ENCODE assay signal across 8 cellular contexts in the genomic region with DNA sequence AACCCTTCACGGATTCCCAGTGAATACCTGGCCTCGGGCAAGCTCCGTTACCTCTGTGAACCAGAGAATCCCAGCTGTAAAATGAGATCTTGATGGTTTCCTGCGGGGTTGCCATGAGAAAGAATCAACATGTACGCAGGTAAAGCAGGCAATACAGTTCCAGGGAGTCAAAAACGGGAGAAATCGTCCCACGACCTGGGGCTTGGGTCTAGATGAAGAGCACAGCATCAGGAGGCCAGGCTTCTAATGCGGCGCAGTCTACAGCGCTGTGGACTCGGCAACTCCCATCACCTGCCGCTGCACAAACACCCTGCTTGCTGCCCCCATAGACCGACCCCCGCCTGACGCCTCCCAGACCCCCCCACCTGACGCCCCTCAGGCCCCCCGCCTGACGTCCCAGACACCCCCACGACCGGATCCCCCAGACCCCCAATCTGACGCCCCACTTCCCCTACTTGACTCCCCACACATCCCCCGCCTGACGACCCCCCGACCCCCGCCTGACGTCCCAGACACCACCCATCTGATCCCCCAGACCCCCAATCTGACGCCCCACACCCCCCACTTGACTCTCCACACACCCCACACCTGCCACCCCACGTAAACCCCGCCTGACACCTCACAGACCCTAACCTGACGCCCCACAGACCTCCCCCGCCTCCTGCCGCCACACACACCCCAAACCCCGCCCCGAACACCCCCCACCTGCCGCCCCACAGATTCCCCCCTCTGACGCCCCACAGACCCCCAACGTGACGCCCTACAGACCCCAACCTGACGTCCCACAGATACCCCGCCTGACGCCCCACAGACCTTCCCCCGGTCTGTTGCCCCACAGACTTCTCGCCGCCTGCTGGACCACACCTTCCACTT. TPM values are rescaled to one million over a fixed set of nuclear protein-coding genes. Genes with fewer than 3 reads are reported as not detected.
A peak's percentile ranks its signal among the peaks of the same experiment; 100 is the strongest.
DNase-seq lines count a peak whose midpoint lies in the region; ATAC-seq and TF ChIP-seq lines count a peak whose summit lies in the region.

No MANE protein-coding gene starts in this region.

- no peak overlapping the region for H2BK5ac ChIP-seq in mesenchymal stem cell (ENCODE audit: low read depth, low read length, poor library complexity, severe bottlenecking)

- peaks cover 30% of the 10 kb centered on the region for H3K36me3 Mint-ChIP-seq in dendritic cell treated with granulocyte-macrophage colony-stimulating factor and Interleukin-4, amounts not matched to agents 40 ng/mL and 50 ng/mL, for 4 days (ENCODE audit: low read depth)

- peak overlapping the region in 1 of 2 experiments; percentile 67 for H3K23ac ChIP-seq in mesenchymal stem cell (ENCODE audit: low read length in 2 of 2)

- TF ChIP-seq CTCF in GM12865 (IDR thresholded peaks at IDR 0.05; ENCODE audit: insufficient read depth, low read depth, low read length, missing control alignments) (no peak), vagina (IDR thresholded peaks at IDR 0.05) (no peak)

- H2BK15ac ChIP-seq in mesenchymal stem cell (ENCODE audit: low read depth, poor library complexity, severe bottlenecking) = no peak overlapping the region

- H3K9me3 ChIP-seq in mesenchymal stem cell (ENCODE audit: control insufficient read depth, low read length) (no peaks in the 10 kb centered on the region), vagina (no peaks in the 10 kb centered on the region)

- peak overlapping the region; percentile 80 for H3K9ac ChIP-seq in mesenchymal stem cell (ENCODE audit: low read length)

- H3K4me3 ChIP-seq in GM12865 (ENCODE audit: low read depth, low read length) (peak overlapping the region; percentile 53), mesenchymal stem cell (ENCODE audit: insufficient read depth in 1 of 2, low read depth in 1 of 2, low read length in 2 of 2) (peak overlapping the region; percentile 78 to 81), vagina (peak overlapping the region; percentile 43 to 46)

- no peak overlapping the region for H4K91ac ChIP-seq in mesenchymal stem cell (ENCODE audit: low read length)

- peak overlapping the region in 1 of 2 experiments; percentile 67 for H3K18ac ChIP-seq in mesenchymal stem cell (ENCODE audit: low read depth in 1 of 2, low read length in 2 of 2)

- ATAC-seq in HG03280 (IDR thresholded peaks at IDR 0.05; ENCODE audit: unreplicated experiment) = no peak

- H3K4me3 Mint-ChIP-seq in dendritic cell treated with granulocyte-macrophage colony-stimulating factor and Interleukin-4, amounts not matched to agents 40 ng/mL and 50 ng/mL, for 4 days = peak overlapping the region; percentile 65

- H3K79me1 ChIP-seq in mesenchymal stem cell (replicated peaks; ENCODE audit: low read length, poor library complexity, severe bottlenecking) = peaks cover 14% of the 10 kb centered on the region

- no peak overlapping the region for H3K14ac ChIP-seq in mesenchymal stem cell (ENCODE audit: low read length in 2 of 2)

- 10% methylated on average over 22 of the region's 45 CpGs for WGBS in mesenchymal stem cell

- no peak overlapping the region for H3K4ac ChIP-seq in mesenchymal stem cell (ENCODE audit: low read depth in 1 of 2, low read length in 2 of 2)

- no peak for TF ChIP-seq POLR2A in vagina (IDR thresholded peaks at IDR 0.05)

- H3K36me3 ChIP-seq in mesenchymal stem cell (ENCODE audit: control insufficient read depth in 1 of 2, insufficient read depth in 2 of 2, low read depth in 1 of 2, low read length in 2 of 2) = peaks cover 0 to 16% of the 10 kb centered on the region in 2 experiments
- H3K36me3 ChIP-seq in vagina = peaks cover 0 to 7% of the 10 kb centered on the region in 2 donors

- H3K4me1 Mint-ChIP-seq in dendritic cell treated with granulocyte-macrophage colony-stimulating factor and Interleukin-4, amounts not matched to agents 40 ng/mL and 50 ng/mL, for 4 days (ENCODE audit: low read depth) = peaks cover 23% of the 10 kb centered on the region

- H3K9me3 Mint-ChIP-seq in dendritic cell treated with granulocyte-macrophage colony-stimulating factor and Interleukin-4, amounts not matched to agents 40 ng/mL and 50 ng/mL, for 4 days = peaks cover 4% of the 10 kb centered on the region

- H3K4me1 ChIP-seq in mesenchymal stem cell (ENCODE audit: control insufficient read depth, insufficient read depth, low read depth, low read length) (peaks cover 11% of the 10 kb centered on the region), vagina (peaks cover 38% of the 10 kb centered on the region)

- no peak overlapping the region for H2AK5ac ChIP-seq in mesenchymal stem cell (ENCODE audit: low read length, severe bottlenecking)

- peak overlapping the region; percentile 51 for H4K8ac ChIP-seq in mesenchymal stem cell (ENCODE audit: low read length)

- peak overlapping the region; percentile 59 for H3K27ac Mint-ChIP-seq in dendritic cell treated with granulocyte-macrophage colony-stimulating factor and Interleukin-4, amounts not matched to agents 40 ng/mL and 50 ng/mL, for 4 days

- intact Hi-C loops in dendritic cell treated with granulocyte-macrophage colony-stimulating factor and Interleukin-4, amounts not matched to agents 40 ng/mL and 50 ng/mL, for 4 days (cut with micrococcal nuclease) = loop anchor here (5.0 to 10.0 kb wide), 2 partner anchors 53 to 1570 kb away; a partner anchor contains a TSS
- intact Hi-C loops in vagina (cut with DNase I) = no loop called here

- H3K27me3 ChIP-seq in mesenchymal stem cell (ENCODE audit: control insufficient read depth in 1 of 2, insufficient read depth in 1 of 2, low read length in 2 of 2) = no peaks in the 10 kb centered on the region
- H3K27me3 ChIP-seq in vagina = no peaks in the 10 kb centered on the region

- peak overlapping the region; percentile 20 for H2AFZ ChIP-seq in mesenchymal stem cell (ENCODE audit: low read depth, low read length)

- no peak overlapping the region for H2BK12ac ChIP-seq in mesenchymal stem cell (ENCODE audit: low read length in 2 of 2)

- peak overlapping the region; percentile 50 for H2BK120ac ChIP-seq in mesenchymal stem cell (ENCODE audit: low read depth, low read length)

- DNase-seq in GM12865 (ENCODE audit: low read depth) (peak; percentile 13), NCI-H69 (lab: John Stamatoyannopoulos, UW) (peak; percentile 71), mesenchymal stem cell (peak; percentile 18), vagina (ENCODE audit: extremely low spot score in 2 of 2) (no peak), NCI-H446 treated with DMSO at 0.1 percent for 48 hours (lab: John Stamatoyannopoulos, UW) (no peak)
- DNase-seq in stimulated activated CD4-positive, alpha-beta T cell treated with anti-CD3 and anti-CD28 coated beads, Interleukin-4, amount 100 ng/mL, for 1 hour = no peak

- no peaks in the 10 kb centered on the region for H3K27me3 Mint-ChIP-seq in dendritic cell treated with granulocyte-macrophage colony-stimulating factor and Interleukin-4, amounts not matched to agents 40 ng/mL and 50 ng/mL, for 4 days

- peak overlapping the region; percentile 57 for H3K4me2 ChIP-seq in mesenchymal stem cell (ENCODE audit: low read length, poor library complexity, severe bottlenecking)

- no peak overlapping the region for H3K27ac ChIP-seq in mesenchymal stem cell (ENCODE audit: low read length, poor library complexity, severe bottlenecking)
- no peak overlapping the region for H3K27ac ChIP-seq in vagina

RNA-seq across cellular contexts. Expression of a gene that starts 0.6 kb away (rescaled TPM):
- polyA plus RNA-seq in mesenchymal stem cell (2013, experiment 1 of 2) = 10.1 TPM
- 10.9 TPM for polyA plus RNA-seq in mesenchymal stem cell (2013, experiment 2 of 2)
- total RNA-seq in vagina = 7.4 TPM

RNA-seq across cellular contexts. Expression of a gene that starts 3.4 kb away (rescaled TPM):
- polyA plus RNA-seq in mesenchymal stem cell (2013, experiment 1 of 2) = 8.3 TPM
- 8.7 TPM for polyA plus RNA-seq in mesenchymal stem cell (2013, experiment 2 of 2)
- total RNA-seq in vagina = 10.1 TPM

RNA-seq across cellular contexts. Expression of a gene that starts 54.8 kb away (rescaled TPM):
- 2.4 TPM for polyA plus RNA-seq in mesenchymal stem cell (2013, experiment 1 of 2)
- polyA plus RNA-seq in mesenchymal stem cell (2013, experiment 2 of 2) = 1.8 TPM
- total RNA-seq in vagina = not detected

Comparison
In these comparisons a context has a peak if more than half of its experiments do, and no peak if none do; other contexts are left out.
1. DNase-seq: peak in GM12865 (single experiment), NCI-H69 (single experiment) and mesenchymal stem cell (single experiment); none in vagina (0 of 2), stimulated activated CD4-positive, alpha-beta T cell treated with anti-CD3 and anti-CD28 coated beads, Interleukin-4, amount 100 ng/mL, for 1 hour (single experiment) and NCI-H446 treated with DMSO at 0.1 percent for 48 hours (single experiment).
2. Peak in every context shown above with its lines, with median percentiles within 50 percentile points of each other: H3K4me3 ChIP-seq.